Comparison of ENCODE assay signal across 22 cellular contexts in genomic region chr3:45029661-45030060, GRCh38. TPM values are rescaled to one million over a fixed set of nuclear protein-coding genes. Genes with fewer than 3 reads are reported as not detected.
A peak's percentile ranks its signal among the peaks of the same experiment; 100 is the strongest.
DNase-seq lines count a peak whose midpoint lies in the region; ATAC-seq and TF ChIP-seq lines count a peak whose summit lies in the region.
"Had no signal": no experiment of that assay in that cellular context is flagged by ENCODE, and none has a peak within 500 bp of the region (broad histone marks: within the 10 kb centered on the region; RNA-seq: fewer than 3 reads in every experiment).

No MANE protein-coding gene starts in this region.

- H3K36me3 ChIP-seq in esophagus muscularis mucosa (peaks cover 0 to 30% (median 14%) of the 10 kb centered on the region in 4 donors), osteoblast (ENCODE audit: insufficient read depth, low read length) (no peaks in the 10 kb centered on the region), endodermal cell (ENCODE audit: control insufficient read depth, insufficient read depth, low read length) (no peaks in the 10 kb centered on the region)
- H3K36me3 ChIP-seq: ovary had no signal

- no peak for ATAC-seq in HG02970 (IDR thresholded peaks at IDR 0.05; ENCODE audit: low FRiP score, unreplicated experiment)
- no peak for ATAC-seq in sciatic nerve
- ATAC-seq: activated CD4-positive, CD25-positive, alpha-beta regulatory T cell treated with anti-CD3 and anti-CD28 coated beads, Interleukin-2, amount 50 U/mL, for 24 hours; esophagus mucosa; HCT116 had no signal

- H3K9me3 ChIP-seq in esophagus muscularis mucosa, result no peaks in the 10 kb centered on the region
- H3K9me3 ChIP-seq in osteoblast (ENCODE audit: low read depth, low read length), result no peaks in the 10 kb centered on the region
- no peaks in the 10 kb centered on the region for H3K9me3 ChIP-seq in endodermal cell (ENCODE audit: control insufficient read depth, low read length)
- H3K9me3 ChIP-seq: ovary, testis had no signal

- peaks cover 38 to 70% (median 66%) of the 10 kb centered on the region in 4 donors for H3K4me1 ChIP-seq in esophagus muscularis mucosa
- peaks cover 44% of the 10 kb centered on the region for H3K4me1 ChIP-seq in osteoblast (ENCODE audit: insufficient read depth, low read length)
- peaks cover under 1% of the 10 kb centered on the region for H3K4me1 ChIP-seq in endodermal cell (ENCODE audit: control insufficient read depth, insufficient read depth, low read length)

- H3K36me3 Mint-ChIP-seq in endodermal cell (ENCODE audit: low read depth), result no peaks in the 10 kb centered on the region

- intact Hi-C loops in esophagus muscularis mucosa (cut with DNase I) (no loop called here), sciatic nerve (cut with DNase I) (no loop called here)

- no peaks in the 10 kb centered on the region for H4K20me1 ChIP-seq in osteoblast (ENCODE audit: insufficient read depth, low read length)

- no peak for TF ChIP-seq CTCF in esophagus muscularis mucosa (IDR thresholded peaks at IDR 0.05)
- no peak for TF ChIP-seq CTCF in osteoblast (IDR thresholded peaks at IDR 0.05; ENCODE audit: extremely low read depth, low read depth, low read length)
- TF ChIP-seq CTCF in endodermal cell (conservative IDR thresholded peaks at IDR 0.05), result no peak

- peak; percentile 86 for DNase-seq in EL
- DNase-seq in RKO (ENCODE audit: low spot score), result peak; percentile 16
- DNase-seq in esophagus muscularis mucosa (ENCODE audit: extremely low spot score), result no peak
- peak; percentile 94 for DNase-seq in osteoblast (ENCODE audit: insufficient read length, low spot score, missing footprints)
- DNase-seq in endodermal cell, result no peak
- no peak for DNase-seq in sciatic nerve (ENCODE audit: low spot score)
- no peak for DNase-seq in NCI-H774 (lab: John Stamatoyannopoulos, UW)
- DNase-seq: activated effector memory CD4-positive, alpha-beta T cell treated with Interleukin-2 at 50 U/mL for 16 hours; hypothalamus; NCI-H1105; NCI-H526; OCI-M1; ovary; stimulated activated CD4-positive, alpha-beta T cell treated with anti-CD3 and anti-CD28 coated beads, Interleukin-4, amount 100 ng/mL, for 4 hours; stimulated activated CD8-positive, alpha-beta memory T cell treated with anti-CD3 and anti-CD28 coated beads, Interleukin-4, amount 100 ng/mL, for 48 hours; testis had no signal

- no peak for TF ChIP-seq EP300 in esophagus muscularis mucosa (IDR thresholded peaks at IDR 0.05)

- H3K27ac ChIP-seq in esophagus muscularis mucosa (replicated peaks in 1 of 4) (peak overlapping the region; percentile 18 to 79 (median 68)), osteoblast (ENCODE audit: low read depth, low read length) (no peak overlapping the region), endodermal cell (ENCODE audit: low read depth, low read length) (no peak overlapping the region)
- H3K27ac ChIP-seq: ovary, testis had no signal

- H3K9ac ChIP-seq in endodermal cell (ENCODE audit: extremely low read depth, low read length, poor library complexity, severe bottlenecking), result no peak overlapping the region

- no peaks in the 10 kb centered on the region for H3K27me3 ChIP-seq in esophagus muscularis mucosa
- H3K27me3 ChIP-seq in osteoblast (ENCODE audit: insufficient read depth, low read length), result no peaks in the 10 kb centered on the region
- H3K27me3 ChIP-seq in endodermal cell (ENCODE audit: control insufficient read depth, insufficient read depth, low read length, poor library complexity, severe bottlenecking), result peaks cover 57% of the 10 kb centered on the region
- H3K27me3 ChIP-seq: ovary, testis had no signal

- no peaks in the 10 kb centered on the region for H3K9me3 Mint-ChIP-seq in endodermal cell

- no peak overlapping the region for H3K27ac Mint-ChIP-seq in endodermal cell
- H3K27ac Mint-ChIP-seq: B cell had no signal

- H3K4me3 ChIP-seq in esophagus muscularis mucosa (no peak overlapping the region), osteoblast (ENCODE audit: insufficient read depth, low read length) (no peak overlapping the region), endodermal cell (ENCODE audit: low read length) (no peak overlapping the region)
- H3K4me3 ChIP-seq: ovary, testis had no signal

- no peaks in the 10 kb centered on the region for H3K79me2 ChIP-seq in osteoblast (ENCODE audit: insufficient read depth, low read length)

- TF ChIP-seq POLR2A in esophagus muscularis mucosa (IDR thresholded peaks at IDR 0.05; ENCODE audit: low read depth), result no peak

- H3K4me2 ChIP-seq in osteoblast (ENCODE audit: insufficient read depth, low read length), result no peak overlapping the region

- 63% methylated on average over 4 of the region's 5 CpGs for WGBS in esophagus muscularis mucosa
- WGBS in endodermal cell (ENCODE audit: insufficient coverage in 1 of 2, insufficient read length in 1 of 2), 2 experiments, result 84 to 86% methylated on average over 1 to 5 of the region's 5 CpGs

- no peak overlapping the region for H3K4me3 Mint-ChIP-seq in endodermal cell
- H3K4me3 Mint-ChIP-seq: B cell had no signal

- H3K4me1 Mint-ChIP-seq in endodermal cell, result peaks cover 9% of the 10 kb centered on the region

- peaks cover 84% of the 10 kb centered on the region for H3K27me3 Mint-ChIP-seq in endodermal cell (ENCODE audit: insufficient read depth)

- no peak overlapping the region for H2AFZ ChIP-seq in osteoblast (ENCODE audit: low read length)

RNA-seq across cellular contexts. Expression of gene CLEC3B, which starts 3.6 kb away (rescaled TPM):
- 100 to 1,000 TPM in 1 of 4 donors, 10 to 100 TPM in 3; 47.1 to 144 (median 75.1) TPM for total RNA-seq in esophagus muscularis mucosa
- total RNA-seq in osteoblast, result 48.9 and 52.5 TPM in 2 replicates
- total RNA-seq in endodermal cell, result not detected
- polyA plus RNA-seq in endodermal cell (2013, experiment 1 of 2), result not detected
- 0.29 TPM for polyA plus RNA-seq in endodermal cell (2013, experiment 2 of 2)
- total RNA-seq in sciatic nerve, result 105 TPM
- total RNA-seq: B cell, SK-MEL-5 had no signal

RNA-seq across cellular contexts. Expression of gene EXOSC7, which starts 53.6 kb away (rescaled TPM):
- total RNA-seq in esophagus muscularis mucosa (10 to 100 TPM; 20.8 to 35.1 (median 29.2) TPM), osteoblast (25.0 and 31.8 TPM in 2 replicates), endodermal cell (10 to 100 TPM; 61.2 to 69.4 TPM), sciatic nerve (36.9 TPM)
- 61.4 TPM for polyA plus RNA-seq in endodermal cell (2013, experiment 1 of 2)
- polyA plus RNA-seq in endodermal cell (2013, experiment 2 of 2), result 54.6 TPM

RNA-seq across cellular contexts. Expression of gene ZDHHC3, which starts 53.7 kb away (rescaled TPM):
- total RNA-seq in esophagus muscularis mucosa (10 to 100 TPM; 59.6 to 81.3 (median 72.8) TPM), osteoblast (61.2 and 62.5 TPM in 2 replicates), endodermal cell (10 to 100 TPM; 63.7 to 69.7 TPM), sciatic nerve (85.1 TPM)
- polyA plus RNA-seq in endodermal cell (2013, experiment 1 of 2), result 51.6 TPM
- polyA plus RNA-seq in endodermal cell (2013, experiment 2 of 2), result 45.0 TPM

Comparison
In these comparisons a context has a peak if more than half of its experiments do, and no peak if none do; other contexts are left out.
1. DNase-seq: peak in EL (single experiment), RKO (single experiment) and osteoblast (single experiment); none in esophagus muscularis mucosa (single experiment), endodermal cell (single experiment), sciatic nerve (single experiment) and NCI-H774 (single experiment).
2. H3K27ac ChIP-seq: peak in esophagus muscularis mucosa (4 of 4); none in osteoblast (single experiment) and endodermal cell (single experiment).
3. RNA of gene CLEC3B, which starts 3.6 kb away (total RNA-seq): 105 TPM in sciatic nerve (single experiment), 47.1 to 144 TPM in esophagus muscularis mucosa and 48.9 to 52.5 TPM in osteoblast; not detected in endodermal cell; every median in the first group is over 10 times any median in the second.